23 cellular contexts compared by ENCODE assay signal in genomic region chr6:40427196-40427595, GRCh38.
DNase-seq lines count a peak whose midpoint lies in the region; ATAC-seq, FAIRE-seq and TF ChIP-seq lines count a peak whose summit lies in the region.
"Had no signal": no experiment of that assay in that cellular context is flagged by ENCODE, and none has a peak within 500 bp of the region (broad histone marks: within the 10 kb centered on the region; RNA-seq: fewer than 3 reads in every experiment).

No MANE protein-coding gene starts in this region.

- H3K14ac ChIP-seq in trophoblast cell (ENCODE audit: low read length) = no peak overlapping the region

- H3K9me3 ChIP-seq in HepG2 (ENCODE audit: low read length) (no peaks in the 10 kb centered on the region), right lobe of liver (no peaks in the 10 kb centered on the region), trophoblast cell (ENCODE audit: insufficient read depth, low read depth, low read length) (no peaks in the 10 kb centered on the region)
- H3K9me3 ChIP-seq: BLaER1 had no signal

- no peak overlapping the region for H3K4ac ChIP-seq in trophoblast cell (ENCODE audit: low read depth, low read length)

- TF ChIP-seq CTCF in HepG2 (CRISPR knock-in tag; IDR thresholded peaks at IDR 0.05) = no peak
- no peak for TF ChIP-seq CTCF in right lobe of liver (IDR thresholded peaks at IDR 0.05)

- CTCF ChIA-PET in HepG2 (lab: Yijun Ruan, JAX; ENCODE audit: low intra/inter-chr PET ratio, low total read pairs) = no interaction called here

- FAIRE-seq in HepG2 (lab: Jason Lieb, UNC) = no peak
- FAIRE-seq: A204.1, D721Med, G401.6, GM12878, H1 had no signal

- H2BK12ac ChIP-seq in trophoblast cell (ENCODE audit: low read length) = no peak overlapping the region

- in situ Hi-C loops in HepG2 (cut with HindIII; ENCODE audit: extremely low pct_ligation_motif_present, low pct_unique_long_range_greater_than_20kb) = no loop called here

- H3K4me2 ChIP-seq in HepG2 (ENCODE audit: low read depth, low read length) = no peak overlapping the region
- no peak overlapping the region for H3K4me2 ChIP-seq in trophoblast cell (ENCODE audit: low read length)
- H3K4me2 ChIP-seq: BLaER1 had no signal

- H3K27ac ChIP-seq in HepG2 (ENCODE audit: extremely low read length, insufficient read depth, low read length) = no peak overlapping the region
- H3K27ac ChIP-seq in right lobe of liver = no peak overlapping the region
- H3K27ac ChIP-seq in trophoblast cell (ENCODE audit: low read depth, low read length) = no peak overlapping the region
- H3K27ac ChIP-seq: BLaER1 had no signal

- H2BK5ac ChIP-seq in trophoblast cell (ENCODE audit: low read depth, low read length, poor library complexity) = no peak overlapping the region

- POLR2A ChIA-PET in HepG2 (lab: Yijun Ruan, JAX) = no interaction called here

- no peak overlapping the region for H2AK5ac ChIP-seq in trophoblast cell (ENCODE audit: low read length)

- H3K23ac ChIP-seq in trophoblast cell (ENCODE audit: low read length) = no peak overlapping the region

- H3K4me1 ChIP-seq in HepG2 (ENCODE audit: insufficient read depth, low read length) = no peaks in the 10 kb centered on the region
- no peaks in the 10 kb centered on the region for H3K4me1 ChIP-seq in right lobe of liver
- H3K4me1 ChIP-seq in trophoblast cell (ENCODE audit: control insufficient read depth in 1 of 2, insufficient read depth in 2 of 2, low read length in 2 of 2) = no peaks in the 10 kb centered on the region
- H3K4me1 ChIP-seq: BLaER1 had no signal

- no peak for TF ChIP-seq POLR2A in HepG2 (IDR thresholded peaks at IDR 0.05; ENCODE audit: insufficient read depth in 1 of 2, low read depth in 2 of 2, low read length in 2 of 2)
- no peak for TF ChIP-seq POLR2A in right lobe of liver (IDR thresholded peaks at IDR 0.05)

- H3K27me3 ChIP-seq in HepG2 (ENCODE audit: control insufficient read depth in 1 of 2, insufficient read depth in 2 of 2, low read length in 2 of 2) (no peaks in the 10 kb centered on the region), right lobe of liver (no peaks in the 10 kb centered on the region), trophoblast cell (ENCODE audit: insufficient read depth, low read length) (no peaks in the 10 kb centered on the region)
- H3K27me3 ChIP-seq: BLaER1 had no signal

- no peaks in the 10 kb centered on the region for H4K20me1 ChIP-seq in HepG2 (ENCODE audit: insufficient read depth, low read length)
- H4K20me1 ChIP-seq: BLaER1 had no signal

- H4K12ac ChIP-seq in trophoblast cell (ENCODE audit: low read depth, low read length) = no peak overlapping the region

- no peak overlapping the region for H2AFZ ChIP-seq in HepG2 (ENCODE audit: low read length)
- no peak overlapping the region for H2AFZ ChIP-seq in trophoblast cell (ENCODE audit: insufficient read depth, low read length, poor library complexity)

- H3K18ac ChIP-seq in trophoblast cell (ENCODE audit: low read length) = no peak overlapping the region

- TF ChIP-seq RAD21 in HepG2 (CRISPR knock-in tag; IDR thresholded peaks at IDR 0.05) = no peak

- no peak overlapping the region for H2BK120ac ChIP-seq in trophoblast cell (ENCODE audit: insufficient read depth, low read length, poor library complexity)

- H3K36me3 ChIP-seq in HepG2 (replicated peaks in 1 of 2; ENCODE audit: control insufficient read depth in 1 of 2, insufficient read depth in 2 of 2, low read length in 2 of 2) (no peaks in the 10 kb centered on the region), right lobe of liver (no peaks in the 10 kb centered on the region), trophoblast cell (ENCODE audit: control insufficient read depth in 1 of 2, insufficient read depth in 2 of 2, low read length in 2 of 2) (no peaks in the 10 kb centered on the region)

- TF ChIP-seq EP300 in HepG2 (IDR thresholded peaks at IDR 0.05; ENCODE audit: low read depth in 2 of 2, low read length in 2 of 2) = no peak
- no peak for TF ChIP-seq EP300 in HepG2 (CRISPR knock-in tag; IDR thresholded peaks at IDR 0.05; ENCODE audit: borderline replicate concordance)

- H3K4me3 ChIP-seq in HepG2 (replicated peaks in 1 of 3; ENCODE audit: insufficient read depth in 1 of 3, low read depth in 2 of 3, low read length in 3 of 3) (no peak overlapping the region), right lobe of liver (no peak overlapping the region), trophoblast cell (ENCODE audit: low read depth, low read length) (no peak overlapping the region)
- H3K4me3 ChIP-seq: BLaER1, GM12878 had no signal

- no peaks in the 10 kb centered on the region for H3K79me1 ChIP-seq in trophoblast cell (ENCODE audit: low read length)

- H4K91ac ChIP-seq in trophoblast cell (ENCODE audit: low read depth, low read length) = no peak overlapping the region

- BruUV-seq in HepG2 (replicated peaks; lab: Mats Ljungman, UMichigan) = no TSS peak

- H3K9ac ChIP-seq in HepG2 (ENCODE audit: insufficient read depth, low read depth, low read length) = no peak overlapping the region
- H3K9ac ChIP-seq in trophoblast cell (ENCODE audit: low read length) = no peak overlapping the region
- H3K9ac ChIP-seq: BLaER1 had no signal

- ATAC-seq in HepG2 (no peak), right lobe of liver (no peak), esophagus mucosa (peak; percentile 42), HG02973 (IDR thresholded peaks at IDR 0.05; ENCODE audit: unreplicated experiment) (no peak), GM18511 (IDR thresholded peaks at IDR 0.05; ENCODE audit: unreplicated experiment) (no peak)
- ATAC-seq: GM12878 had no signal

- H4K8ac ChIP-seq in trophoblast cell (ENCODE audit: low read depth, low read length) = no peak overlapping the region

- intact Hi-C loops in HepG2 (cut with micrococcal nuclease; ENCODE audit: unreplicated experiment) (no loop called here), right lobe of liver (cut with DNase I) (no loop called here)

- WGBS in HepG2 (ENCODE audit: low lambda C conversion rate) = 15% methylated on average over 3 of the region's 3 CpGs
- WGBS in right lobe of liver (ENCODE audit: insufficient coverage, low coverage, low lambda C conversion rate, missing lambda C conversion rate) = 88% methylated on average over 3 of the region's 3 CpGs
- WGBS in trophoblast cell (ENCODE audit: extremely low coverage, insufficient coverage, insufficient read length) = no CpG with 5 or more reads among the region's 3 CpGs

- DNase-seq in HepG2 (ENCODE audit: low spot score) (no peak), right lobe of liver (no peak), trophoblast cell (peak; percentile 25 to 46), NCI-H1930 (lab: John Stamatoyannopoulos, UW) (no peak), mesenteric fat pad (ENCODE audit: low spot score) (no peak)
- DNase-seq: CD4-positive, CD25-positive, alpha-beta regulatory T cell; HCEC 1CT; NCI-H1092 treated with DMSO at 0.1 percent for 48 hours; NCI-H146; NCI-H2081; NCI-H2227 treated with DMSO at 0.1 percent for 48 hours; NCI-H510A; Right ventricle myocardium superior; RPMI8226 had no signal

- no peaks in the 10 kb centered on the region for H3K79me2 ChIP-seq in HepG2 (ENCODE audit: insufficient read depth, low read length)
- H3K79me2 ChIP-seq in trophoblast cell (ENCODE audit: control insufficient read depth, insufficient read depth, low read length, poor library complexity) = no peaks in the 10 kb centered on the region

TF ChIP-seq in HepG2, 621 proteins besides CTCF, POLR2A, EP300 and RAD21:
- TF ChIP-seq GABPB1 (CRISPR knock-in tag; IDR thresholded peaks at IDR 0.05) (no peak), CREB1 (IDR thresholded peaks at IDR 0.05) (peak; percentile 48; the same call in 1 of the 2 replicates), CREB1 (CRISPR knock-in tag; IDR thresholded peaks at IDR 0.05) (no peak)

Comparison
In these comparisons a context has a peak if more than half of its experiments do, and no peak if none do; other contexts are left out.
1. DNase-seq: peak in trophoblast cell (2 of 2); none in HepG2 (single experiment), right lobe of liver (0 of 3), NCI-H1930 (0 of 2) and mesenteric fat pad (single experiment).